7 cellular contexts compared by ENCODE assay signal in genomic region chr3:196684548-196685407, GRCh38. TPM values are rescaled to one million over a fixed set of nuclear protein-coding genes. Genes with fewer than 3 reads are reported as not detected.
DNase-seq lines count a peak whose midpoint lies in the region; ATAC-seq, FAIRE-seq and TF ChIP-seq lines count a peak whose summit lies in the region.

No MANE protein-coding gene starts in this region.

- H3K4me3 Mint-ChIP-seq in T-helper 17 cell, result peak overlapping the region; percentile 77

- peak overlapping the region; percentile 49 for H3K27ac Mint-ChIP-seq in T-helper 17 cell

- peak; percentile 55 for DNase-seq in GM12891 (ENCODE audit: insufficient read length, low spot score)
- DNase-seq in NCI-H1417 (lab: John Stamatoyannopoulos, UW), result peak; percentile 67 to 86 (median 85)
- DNase-seq in T-helper 17 cell, result peak; percentile 23 to 47 (median 37)
- DNase-seq in astrocyte of the hippocampus (ENCODE audit: low read depth, low spot score), result peak; percentile 71
- DNase-seq in iPS-NIHi7 (ENCODE audit: extremely low spot score), result peak; percentile 62
- peak; percentile 28 to 31 for DNase-seq in stimulated activated CD4-positive, alpha-beta T cell treated with anti-CD3 and anti-CD28 coated beads, Interleukin-15, amount 100 ng/mL, for 1 hour (ENCODE audit: low read depth in 1 of 2, low spot score in 1 of 2)

- ATAC-seq in HG02678 (IDR thresholded peaks at IDR 0.05; ENCODE audit: unreplicated experiment) (peak; percentile 93), T-helper 17 cell (peak; percentile 82)

- peak; percentile 96 for FAIRE-seq in GM12891 (lab: Jason Lieb, UNC)

- TF ChIP-seq POLR2A in GM12891 (IDR thresholded peaks at IDR 0.05; ENCODE audit: low read depth, low read length), result no peak

- no peaks in the 10 kb centered on the region for H3K27me3 Mint-ChIP-seq in T-helper 17 cell

- peaks cover 16% of the 10 kb centered on the region for H3K4me1 Mint-ChIP-seq in T-helper 17 cell

- no peaks in the 10 kb centered on the region for H3K36me3 Mint-ChIP-seq in T-helper 17 cell (ENCODE audit: low read depth)

- no peaks in the 10 kb centered on the region for H3K9me3 ChIP-seq in T-helper 17 cell (ENCODE audit: control insufficient read depth, low read length, poor library complexity, severe bottlenecking)

TF ChIP-seq in GM12891, 5 proteins besides CTCF, POLR2A, EP300 and RAD21:
- peak; percentile 76 for TF ChIP-seq POU2F2 (IDR thresholded peaks at IDR 0.05; ENCODE audit: low read depth, low read length)
- TF ChIP-seq POLR2AphosphoS5 (IDR thresholded peaks at IDR 0.05; ENCODE audit: low read depth, low read length), result no peak
- TF ChIP-seq PAX5 (IDR thresholded peaks at IDR 0.05; ENCODE audit: insufficient read depth, low read length, severe bottlenecking), result peak; percentile 70
- no peak for TF ChIP-seq TAF1 (IDR thresholded peaks at IDR 0.05; ENCODE audit: low read depth, low read length)
- TF ChIP-seq SPI1 (IDR thresholded peaks at IDR 0.05; ENCODE audit: low read depth, low read length), result no peak

RNA-seq across cellular contexts. Expression of gene CEP19, which starts 27.3 kb away (rescaled TPM):
- polyA plus RNA-seq in GM12891 (2012; ENCODE audit: low read depth, missing spikeins), result 1.9 TPM
- total RNA-seq in T-helper 17 cell, result 1 to 10 TPM; 1.4 to 2.1 TPM

RNA-seq across cellular contexts. Expression of gene PIGX, which starts 27.4 kb away (rescaled TPM):
- 15.2 TPM for polyA plus RNA-seq in GM12891 (2012; ENCODE audit: low read depth, missing spikeins)
- 10 to 100 TPM; 18.0 to 19.7 TPM for total RNA-seq in T-helper 17 cell

RNA-seq across cellular contexts. Expression of gene NRROS, which starts 45.3 kb away (rescaled TPM):
- 22.1 TPM for polyA plus RNA-seq in GM12891 (2012; ENCODE audit: low read depth, missing spikeins)
- 10 to 100 TPM; 15.1 to 15.5 TPM for total RNA-seq in T-helper 17 cell

RNA-seq across cellular contexts. Expression of gene PAK2, which starts 54.9 kb away (rescaled TPM):
- 25.7 TPM for polyA plus RNA-seq in GM12891 (2012; ENCODE audit: low read depth, missing spikeins)
- 10 to 100 TPM; 70.6 to 80.0 TPM for total RNA-seq in T-helper 17 cell

Comparison
In these comparisons a context has a peak if more than half of its experiments do, and no peak if none do; other contexts are left out.
1. Peak in every context shown above with its lines: DNase-seq and ATAC-seq.
2. DNase-seq: peak in every context shown above with its lines; median percentile 85 in NCI-H1417; 71 in astrocyte of the hippocampus; 62 in iPS-NIHi7; 55 in GM12891; 37 in T-helper 17 cell; 30 in stimulated activated CD4-positive, alpha-beta T cell treated with anti-CD3 and anti-CD28 coated beads, Interleukin-15, amount 100 ng/mL, for 1 hour.